In genomic region chr18:35415511-35416427, GRCh38 we compare ENCODE assay signal across 1 cellular context.
TF ChIP-seq lines count a peak whose summit lies in the region.

No MANE protein-coding gene starts in this region.

TF ChIP-seq in GM23338, 12 proteins besides CTCF, POLR2A, EP300 and RAD21 (continued from another document):
- TF ChIP-seq ZNF462 (CRISPR knock-in tag; IDR thresholded peaks at IDR 0.05): no peak
